ENCODE assay signal across 14 cellular contexts in genomic region chr2:158726906-158727592, GRCh38.
A peak's percentile ranks its signal among the peaks of the same experiment; 100 is the strongest.
DNase-seq lines count a peak whose midpoint lies in the region; ATAC-seq, FAIRE-seq and TF ChIP-seq lines count a peak whose summit lies in the region.
"Had no signal": no experiment of that assay in that cellular context is flagged by ENCODE, and none has a peak within 500 bp of the region (broad histone marks: within the 10 kb centered on the region; RNA-seq: fewer than 3 reads in every experiment).

No MANE protein-coding gene starts in this region.

- H3K9me2 ChIP-seq in SK-N-SH: no peaks in the 10 kb centered on the region

- CTCF ChIA-PET in SK-N-SH (lab: Yijun Ruan, JAX): interaction anchor here (1.3 to 2.1 kb wide), 2 partner anchors 12 to 19 kb away, joined by 3 to 12 read pairs; no protein-coding TSS in a partner anchor

- H3K4me3 ChIP-seq in SK-N-SH (ENCODE audit: low read depth in 2 of 2, low read length in 1 of 2): no peak overlapping the region
- H3K4me3 ChIP-seq in bronchial epithelial cell (ENCODE audit: low read depth, low read length): no peak overlapping the region
- no peak overlapping the region for H3K4me3 ChIP-seq in vagina
- H3K4me3 ChIP-seq: right lobe of liver, tibial nerve had no signal

- no peaks in the 10 kb centered on the region for H3K79me2 ChIP-seq in SK-N-SH (ENCODE audit: insufficient read depth)

- TF ChIP-seq EP300 in SK-N-SH (IDR thresholded peaks at IDR 0.05; ENCODE audit: borderline replicate concordance in 1 of 2, low read depth in 1 of 2, low read length in 1 of 2): no peak

- TF ChIP-seq RAD21 in SK-N-SH (IDR thresholded peaks at IDR 0.05; ENCODE audit: low read length): no peak

- H3K4me1 Mint-ChIP-seq in progenitor cell of endocrine pancreas (ENCODE audit: low read depth): peaks cover 21% of the 10 kb centered on the region

- no peak overlapping the region for H3K9ac ChIP-seq in SK-N-SH

- DNase-seq in SK-N-SH (peak; percentile 39), bronchial epithelial cell (ENCODE audit: low read depth) (no peak), islet precursor cell (peak; percentile 40), vagina (ENCODE audit: extremely low spot score in 2 of 2) (peak in 1 of 2 donors; percentile 81), progenitor cell of endocrine pancreas (ENCODE audit: low spot score, unreplicated experiment) (no peak), COLO829 (ENCODE audit: low spot score) (no peak)
- DNase-seq: activated naive CD8-positive, alpha-beta T cell treated with anti-CD3 and anti-CD28 coated beads, Interleukin-2, amount 10 ng/mL, durations not matched to agents 7 days and 5 days; NCI-H2081; right lobe of liver had no signal

- no peaks in the 10 kb centered on the region for H3F3A ChIP-seq in SK-N-SH (replicated peaks; ENCODE audit: insufficient read depth)

- H3K27ac ChIP-seq in SK-N-SH (ENCODE audit: low read depth in 2 of 2, low read length in 1 of 2) (no peak overlapping the region), vagina (peak overlapping the region; percentile 45)
- H3K27ac ChIP-seq: right lobe of liver, tibial nerve had no signal

- TF ChIP-seq POLR2A in vagina (IDR thresholded peaks at IDR 0.05): no peak

- H4K20me1 ChIP-seq in SK-N-SH (ENCODE audit: insufficient read depth): no peaks in the 10 kb centered on the region

- H3K27ac Mint-ChIP-seq in progenitor cell of endocrine pancreas: no peak overlapping the region
- H3K27ac Mint-ChIP-seq: activated naive CD8-positive, alpha-beta T cell treated with anti-CD3 and anti-CD28 coated beads, Interleukin-2, amount 10 ng/mL, durations not matched to agents 7 days and 5 days had no signal

- no peak for ATAC-seq in SK-N-SH treated with all-trans-retinoic acid at 6 μM for 48 hours
- no peak for ATAC-seq in HG02623 (IDR thresholded peaks at IDR 0.05; ENCODE audit: unreplicated experiment)

- H3K4me1 ChIP-seq in SK-N-SH (ENCODE audit: control insufficient read depth in 1 of 2, insufficient read depth in 2 of 2, low read depth in 1 of 2, low read length in 1 of 2): peaks cover 0 to 9% of the 10 kb centered on the region in 2 experiments; a peak in 1 of 4 replicates
- peaks cover 48% of the 10 kb centered on the region for H3K4me1 ChIP-seq in vagina
- H3K4me1 ChIP-seq: right lobe of liver had no signal

- no peaks in the 10 kb centered on the region for H3K9me3 ChIP-seq in SK-N-SH
- no peaks in the 10 kb centered on the region for H3K9me3 ChIP-seq in vagina
- H3K9me3 ChIP-seq: right lobe of liver, tibial nerve had no signal

- intact Hi-C loops in vagina (cut with DNase I): no loop called here

- H3K9me3 Mint-ChIP-seq in progenitor cell of endocrine pancreas (ENCODE audit: low read depth): no peaks in the 10 kb centered on the region
- H3K9me3 Mint-ChIP-seq: activated naive CD8-positive, alpha-beta T cell treated with anti-CD3 and anti-CD28 coated beads, Interleukin-2, amount 10 ng/mL, durations not matched to agents 7 days and 5 days had no signal

- H3K4me3 Mint-ChIP-seq in progenitor cell of endocrine pancreas (ENCODE audit: low read depth): no peak overlapping the region
- H3K4me3 Mint-ChIP-seq: activated naive CD8-positive, alpha-beta T cell treated with anti-CD3 and anti-CD28 coated beads, Interleukin-2, amount 10 ng/mL, durations not matched to agents 7 days and 5 days had no signal

- H3K36me3 ChIP-seq in SK-N-SH (replicated peaks in 1 of 2; ENCODE audit: control insufficient read depth in 1 of 2, insufficient read depth in 2 of 2, low read length in 1 of 2): no peaks in the 10 kb centered on the region
- H3K36me3 ChIP-seq in bronchial epithelial cell (ENCODE audit: control insufficient read depth, insufficient read depth, low read length): no peaks in the 10 kb centered on the region
- no peaks in the 10 kb centered on the region for H3K36me3 ChIP-seq in vagina
- H3K36me3 ChIP-seq: right lobe of liver, tibial nerve had no signal

- no peak overlapping the region for H3K4me2 ChIP-seq in SK-N-SH

- H3K27me3 Mint-ChIP-seq in progenitor cell of endocrine pancreas: peaks cover 15% of the 10 kb centered on the region

- TF ChIP-seq CTCF in SK-N-SH (IDR thresholded peaks at IDR 0.05) (no peak), bronchial epithelial cell (IDR thresholded peaks at IDR 0.05; ENCODE audit: insufficient read depth, low read length, severe bottlenecking) (no peak), vagina (IDR thresholded peaks at IDR 0.05) (no peak), progenitor cell of endocrine pancreas (IDR thresholded peaks at IDR 0.05; ENCODE audit: unreplicated experiment) (no peak)

- POLR2A ChIA-PET in SK-N-SH (lab: Yijun Ruan, JAX): no interaction called here

- 42% methylated on average over 8 of the region's 8 CpGs for WGBS in SK-N-SH (ENCODE audit: low lambda C conversion rate)

- H3K27me3 ChIP-seq in SK-N-SH (ENCODE audit: insufficient read depth) (no peaks in the 10 kb centered on the region; the same call in 1 of the 2 replicates), bronchial epithelial cell (ENCODE audit: control insufficient read depth, insufficient read depth, low read length) (no peaks in the 10 kb centered on the region), vagina (no peaks in the 10 kb centered on the region)
- H3K27me3 ChIP-seq: right lobe of liver had no signal

- no peaks in the 10 kb centered on the region for H3K36me3 Mint-ChIP-seq in progenitor cell of endocrine pancreas (ENCODE audit: insufficient read depth)
- H3K36me3 Mint-ChIP-seq: activated naive CD8-positive, alpha-beta T cell treated with anti-CD3 and anti-CD28 coated beads, Interleukin-2, amount 10 ng/mL, durations not matched to agents 7 days and 5 days had no signal

- peak; percentile 83 for FAIRE-seq in bronchial epithelial cell (lab: Jason Lieb, UNC)
- FAIRE-seq: GM18507, TTC549 had no signal

- no peak overlapping the region for H2AFZ ChIP-seq in SK-N-SH (ENCODE audit: low read depth)

TF ChIP-seq in SK-N-SH, 30 proteins besides CTCF, POLR2A, EP300 and RAD21 (continues in another document):
- TF ChIP-seq NFIC (IDR thresholded peaks at IDR 0.05; ENCODE audit: borderline replicate concordance) (no peak), REST (IDR thresholded peaks at IDR 0.05; ENCODE audit: low read depth, low read length) (no peak), RFX5 (IDR thresholded peaks at IDR 0.05; ENCODE audit: low read length) (no peak)

TF ChIP-seq in SK-N-SH treated with all-trans-retinoic acid at 6 μM for 48 hours, 23 proteins besides CTCF, POLR2A, EP300 and RAD21:
- TF ChIP-seq GLIS3 (CRISPR knock-in tag; IDR thresholded peaks at IDR 0.05) (no peak), ZFP30 (CRISPR knock-in tag; IDR thresholded peaks at IDR 0.05) (no peak), TOX (CRISPR knock-in tag; IDR thresholded peaks at IDR 0.05; ENCODE audit: borderline replicate concordance) (no peak), BACH2 (CRISPR knock-in tag; IDR thresholded peaks at IDR 0.05; ENCODE audit: borderline replicate concordance) (no peak), RARB (CRISPR knock-in tag; IDR thresholded peaks at IDR 0.05) (no peak), PPARA (CRISPR knock-in tag; IDR thresholded peaks at IDR 0.05; ENCODE audit: borderline replicate concordance) (no peak), ZC3H10 (CRISPR knock-in tag; IDR thresholded peaks at IDR 0.05) (no peak), CSDC2 (CRISPR knock-in tag; IDR thresholded peaks at IDR 0.05) (no peak), ISL1 (CRISPR knock-in tag; IDR thresholded peaks at IDR 0.05) (no peak), ZFP3 (CRISPR knock-in tag; IDR thresholded peaks at IDR 0.05) (no peak), ZNF70 (CRISPR knock-in tag; IDR thresholded peaks at IDR 0.05) (no peak), ESRRG (CRISPR knock-in tag; IDR thresholded peaks at IDR 0.05) (no peak), TCF4 (CRISPR knock-in tag; IDR thresholded peaks at IDR 0.05; ENCODE audit: borderline replicate concordance) (no peak), ZNF8 (CRISPR knock-in tag; IDR thresholded peaks at IDR 0.05) (no peak), CREB5 (CRISPR knock-in tag; IDR thresholded peaks at IDR 0.05; ENCODE audit: low read depth) (no peak)

Comparison
In these comparisons a context has a peak if more than half of its experiments do, and no peak if none do; other contexts are left out.
1. DNase-seq: peak in SK-N-SH (single experiment) and islet precursor cell (single experiment); none in bronchial epithelial cell (single experiment), progenitor cell of endocrine pancreas (single experiment) and COLO829 (single experiment).